In the genomic region with DNA sequence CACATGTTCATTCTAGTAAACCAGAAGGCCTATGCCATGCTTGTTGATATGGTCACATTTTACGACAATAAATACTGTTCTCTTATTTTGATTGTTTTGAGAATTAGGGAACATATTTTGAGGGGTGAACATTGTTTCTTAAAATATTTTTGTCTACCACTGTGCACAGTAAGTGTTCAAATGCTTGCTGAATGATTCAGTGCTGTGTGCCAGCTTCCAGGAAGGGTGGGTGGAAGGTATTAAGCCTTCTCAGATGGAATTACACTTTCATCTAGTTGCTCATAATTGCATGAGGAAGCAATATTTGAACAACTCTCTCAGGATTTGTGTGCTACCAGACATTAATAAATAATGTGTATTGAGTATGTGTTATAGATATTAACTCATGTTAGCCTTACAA, we compare ENCODE assay signal across 18 cellular contexts.
"Had no signal": no experiment of that assay in that cellular context is flagged by ENCODE, and none has a peak within 500 bp of the region (broad histone marks: within the 10 kb centered on the region; RNA-seq: fewer than 3 reads in every experiment).

No MANE protein-coding gene starts in this region.

- H3K9me3 ChIP-seq: esophagus squamous epithelium, transverse colon had no signal

- DNase-seq: activated B cell treated with CpG ODN at 0.5 μM for 24 hours; activated CD4-positive, alpha-beta T cell treated with anti-CD3 and anti-CD28 coated beads, Interleukin-2, amount 10 ng/mL, durations not matched to agents 7 days and 5 days; activated CD8-positive, alpha-beta memory T cell treated with anti-CD3 and anti-CD28 coated beads for 24 hours; activated naive CD4-positive, alpha-beta T cell treated with anti-CD3 and anti-CD28 coated beads, Interleukin-2, amount 10 ng/mL, durations not matched to agents 7 days and 5 days; activated T-cell treated with anti-CD3 and anti-CD28 coated beads for 4 hours; brain microvascular endothelial cell; cerebellar nuclear complex; esophagus squamous epithelium; hippocampal formation; kidney glomerular epithelial cell; stimulated activated CD4-positive, alpha-beta T cell treated with anti-CD3 and anti-CD28 coated beads, Interleukin-1b, Interleukin-23, amount 100 ng/mL, for 48 hours; stimulated activated naive B cell treated with anti-CD40 and anti-IgM and Interleukin-4, amounts not matched to agents 10 μg/mL and 1 μg/mL and 100 μg/mL, for 72 hours; substantia nigra; T-helper 17 cell; transverse colon had no signal

- H3K4me3 ChIP-seq: esophagus squamous epithelium, neural progenitor cell, transverse colon had no signal

- H3K4me2 ChIP-seq: neural progenitor cell had no signal

- H3K27me3 Mint-ChIP-seq: activated B cell treated with CpG ODN at 0.5 μM for 24 hours; activated CD4-positive, alpha-beta T cell treated with anti-CD3 and anti-CD28 coated beads, Interleukin-2, amount 10 ng/mL, durations not matched to agents 7 days and 5 days; activated naive CD4-positive, alpha-beta T cell treated with anti-CD3 and anti-CD28 coated beads, Interleukin-2, amount 10 ng/mL, durations not matched to agents 7 days and 5 days; stimulated activated naive B cell treated with anti-CD40 and anti-IgM and Interleukin-4, amounts not matched to agents 10 μg/mL and 1 μg/mL and 100 μg/mL, for 72 hours; T-helper 17 cell had no signal

- H3K9ac ChIP-seq: neural progenitor cell, parathyroid adenoma had no signal

- H3K36me3 ChIP-seq: brain microvascular endothelial cell, esophagus squamous epithelium, neural progenitor cell, transverse colon had no signal

- ATAC-seq: stimulated activated naive B cell treated with anti-CD40 and anti-IgM and Interleukin-4, amounts not matched to agents 10 μg/mL and 1 μg/mL and 100 μg/mL, for 72 hours; T-helper 17 cell had no signal

- H3K4me1 Mint-ChIP-seq: activated B cell treated with CpG ODN at 0.5 μM for 24 hours; activated CD4-positive, alpha-beta T cell treated with anti-CD3 and anti-CD28 coated beads, Interleukin-2, amount 10 ng/mL, durations not matched to agents 7 days and 5 days; activated naive CD4-positive, alpha-beta T cell treated with anti-CD3 and anti-CD28 coated beads, Interleukin-2, amount 10 ng/mL, durations not matched to agents 7 days and 5 days; neural progenitor cell; stimulated activated naive B cell treated with anti-CD40 and anti-IgM and Interleukin-4, amounts not matched to agents 10 μg/mL and 1 μg/mL and 100 μg/mL, for 72 hours; T-helper 17 cell had no signal

- H3K4me3 Mint-ChIP-seq: activated B cell treated with CpG ODN at 0.5 μM for 24 hours; activated CD4-positive, alpha-beta T cell treated with anti-CD3 and anti-CD28 coated beads, Interleukin-2, amount 10 ng/mL, durations not matched to agents 7 days and 5 days; activated naive CD4-positive, alpha-beta T cell treated with anti-CD3 and anti-CD28 coated beads, Interleukin-2, amount 10 ng/mL, durations not matched to agents 7 days and 5 days; neural progenitor cell; stimulated activated naive B cell treated with anti-CD40 and anti-IgM and Interleukin-4, amounts not matched to agents 10 μg/mL and 1 μg/mL and 100 μg/mL, for 72 hours; T-helper 17 cell had no signal

- H2AFZ ChIP-seq: neural progenitor cell, parathyroid adenoma had no signal

- H3K27me3 ChIP-seq: brain microvascular endothelial cell, esophagus squamous epithelium, neural progenitor cell, transverse colon had no signal

- H3K27ac ChIP-seq: brain microvascular endothelial cell, esophagus squamous epithelium, neural progenitor cell, parathyroid adenoma, transverse colon had no signal

- H3K79me2 ChIP-seq: parathyroid adenoma had no signal

- H3K27ac Mint-ChIP-seq: activated B cell treated with CpG ODN at 0.5 μM for 24 hours; activated CD4-positive, alpha-beta T cell treated with anti-CD3 and anti-CD28 coated beads, Interleukin-2, amount 10 ng/mL, durations not matched to agents 7 days and 5 days; activated naive CD4-positive, alpha-beta T cell treated with anti-CD3 and anti-CD28 coated beads, Interleukin-2, amount 10 ng/mL, durations not matched to agents 7 days and 5 days; activated T-helper 2 cell treated with anti-CD3 and anti-CD28 coated beads, Interferon-gamma antibody, Interleukin-2, Interleukin-4, amounts not matched to agents 10 μg/mL and 5 μg/mL and 100 μg/mL, durations not matched to agents 14 hours and 24 hours and 36 hours; neural progenitor cell; stimulated activated naive B cell treated with anti-CD40 and anti-IgM and Interleukin-4, amounts not matched to agents 10 μg/mL and 1 μg/mL and 100 μg/mL, for 72 hours; T-helper 17 cell had no signal

- H3K4me1 ChIP-seq: esophagus squamous epithelium, parathyroid adenoma, transverse colon had no signal

- H3K36me3 Mint-ChIP-seq: activated naive CD4-positive, alpha-beta T cell treated with anti-CD3 and anti-CD28 coated beads, Interleukin-2, amount 10 ng/mL, durations not matched to agents 7 days and 5 days had no signal
